ENCODE assay signal across 1 cellular context in genomic region chr2:12059616-12060441, GRCh38.
TF ChIP-seq lines count a peak whose summit lies in the region.

No MANE protein-coding gene starts in this region.

TF ChIP-seq in K562, 482 proteins besides CTCF, POLR2A, EP300 and RAD21 (continued from another document and continues in another):
- TF ChIP-seq PKNOX1 (IDR thresholded peaks at IDR 0.05) (peak; percentile 28; the same call in 1 of the 2 replicates), POLR2AphosphoS5 (IDR thresholded peaks at IDR 0.05; ENCODE audit: control insufficient read depth, insufficient read depth, low read depth, low read length) (peak; percentile 67), FOSL1 (tag; conservative IDR thresholded peaks at IDR 0.05) (peak; percentile 91), CTBP1 (IDR thresholded peaks at IDR 0.05; ENCODE audit: borderline replicate concordance) (peak; percentile 66), ATF7 (IDR thresholded peaks at IDR 0.05) (peak; percentile 26; the same call in 1 of the 2 replicates), DPF2 (IDR thresholded peaks at IDR 0.05) (peak; percentile 94), ZBTB40 (IDR thresholded peaks at IDR 0.05) (no peak), ZBTB40 (CRISPR knock-in tag; IDR thresholded peaks at IDR 0.05) (no peak), FOXA3 (CRISPR knock-in tag; conservative IDR thresholded peaks at IDR 0.05 in 1 of 2, IDR thresholded peaks at IDR 0.05 in 1 of 2) (peak; percentile 76 to 87; a peak in 2 of 4 replicates), ZNF695 (CRISPR knock-in tag; IDR thresholded peaks at IDR 0.05) (no peak), TCF3 (CRISPR knock-in tag; IDR thresholded peaks at IDR 0.05) (peak; percentile 90), CREM (IDR thresholded peaks at IDR 0.05; ENCODE audit: low read depth) (0 out of 2 replicates have a peak, but pooled peaks have one; percentile 30), SMARCE1 (IDR thresholded peaks at IDR 0.05) (peak; percentile 87), MTA2 (IDR thresholded peaks at IDR 0.05; ENCODE audit: low read depth) (peak; percentile 79), ZBTB7A (IDR thresholded peaks at IDR 0.05; ENCODE audit: borderline replicate concordance, control insufficient read depth, low read depth, low read length) (no peak), SAFB (IDR thresholded peaks at IDR 0.05; ENCODE audit: borderline replicate concordance, low read depth, low read length) (no peak), NFIX (CRISPR knock-in tag; IDR thresholded peaks at IDR 0.05; ENCODE audit: low read depth) (no peak), ZNF282 (CRISPR knock-in tag; IDR thresholded peaks at IDR 0.05) (no peak), NFE2 (IDR thresholded peaks at IDR 0.05; ENCODE audit: low read depth) (0 out of 2 replicates have a peak, but pooled peaks have one; percentile 24), KLF16 (IDR thresholded peaks at IDR 0.05) (peak; percentile 55; the same call in 1 of the 2 replicates), PHB2 (IDR thresholded peaks at IDR 0.05; ENCODE audit: low read depth) (0 out of 2 replicates have a peak, but pooled peaks have one; percentile 45), JUN (IDR thresholded peaks at IDR 0.05; ENCODE audit: borderline replicate concordance, low read depth, low read length) (0 out of 2 replicates have a peak, but pooled peaks have one; percentile 33), JUN (CRISPR knock-in tag; IDR thresholded peaks at IDR 0.05; ENCODE audit: borderline replicate concordance) (no peak), PTRF (tag; IDR thresholded peaks at IDR 0.05) (no peak), CBX8 (IDR thresholded peaks at IDR 0.05; ENCODE audit: borderline replicate concordance, extremely low read depth, low read depth, low read length, poor library complexity, severe bottlenecking) (no peak), ZNF75A (CRISPR knock-in tag; IDR thresholded peaks at IDR 0.05) (no peak), ZFP36 (IDR thresholded peaks at IDR 0.05; ENCODE audit: low read depth, low read length, partially characterized antibody) (no peak), ZNF668 (CRISPR knock-in tag; IDR thresholded peaks at IDR 0.05) (no peak), NUFIP1 (IDR thresholded peaks at IDR 0.05; ENCODE audit: partially characterized antibody) (no peak), MTA1 (IDR thresholded peaks at IDR 0.05; ENCODE audit: borderline replicate concordance) (peak; percentile 43; the same call in 1 of the 2 replicates), CHAMP1 (IDR thresholded peaks at IDR 0.05) (no peak), ZNF707 (CRISPR knock-in tag; conservative IDR thresholded peaks at IDR 0.05) (no peak), ZEB2 (IDR thresholded peaks at IDR 0.05) (no peak; the same call in 1 of the 2 replicates), GATA2 (CRISPR knock-in tag; IDR thresholded peaks at IDR 0.05) (peak; percentile 43; the same call in 1 of the 2 replicates), ZNF12 (CRISPR knock-in tag; IDR thresholded peaks at IDR 0.05) (no peak), FOXK2 (conservative IDR thresholded peaks at IDR 0.05 in 1 of 2, IDR thresholded peaks at IDR 0.05 in 1 of 2; ENCODE audit: low read depth in 2 of 2) (peak; percentile 48 to 66; a peak in 3 of 4 replicates), BRD9 (IDR thresholded peaks at IDR 0.05; ENCODE audit: low read depth, partially characterized antibody) (peak; percentile 40), IRF9 (tag; IDR thresholded peaks at IDR 0.05) (no peak), GTF2A2 (tag; IDR thresholded peaks at IDR 0.05) (no peak), HMBOX1 (IDR thresholded peaks at IDR 0.05) (no peak), MEIS2 (IDR thresholded peaks at IDR 0.05; ENCODE audit: partially characterized antibody) (peak; percentile 70), XRCC3 (IDR thresholded peaks at IDR 0.05) (no peak), ATF1 (CRISPR knock-in tag; IDR thresholded peaks at IDR 0.05) (no peak), ATF1 (tag; IDR thresholded peaks at IDR 0.05) (no peak), PYGO2 (tag; IDR thresholded peaks at IDR 0.05) (no peak), TRIM24 (IDR thresholded peaks at IDR 0.05) (peak; percentile 74 to 79), PATZ1 (CRISPR knock-in tag; IDR thresholded peaks at IDR 0.05; ENCODE audit: borderline replicate concordance) (no peak), MNT (conservative IDR thresholded peaks at IDR 0.05) (no peak; a peak in 1 of 4 replicates), TEAD4 (IDR thresholded peaks at IDR 0.05; ENCODE audit: low read length) (peak; percentile 90), TEAD4 (CRISPR knock-in tag; IDR thresholded peaks at IDR 0.05; ENCODE audit: borderline replicate concordance) (no peak), SP2 (IDR thresholded peaks at IDR 0.05; ENCODE audit: extremely low read depth, low read depth, low read length, poor library complexity, severe bottlenecking) (no peak), CBX5 (IDR thresholded peaks at IDR 0.05; ENCODE audit: borderline replicate concordance, low read depth) (no peak), SMAD4 (CRISPR knock-in tag; conservative IDR thresholded peaks at IDR 0.05) (no peak), POU5F1 (IDR thresholded peaks at IDR 0.05; ENCODE audit: borderline replicate concordance, low read depth, low read length, partially characterized antibody) (no peak)
